19 cellular contexts compared by ENCODE assay signal in genomic region chr13:106651442-106651841, GRCh38.
"Had no signal": no experiment of that assay in that cellular context is flagged by ENCODE, and none has a peak within 500 bp of the region (broad histone marks: within the 10 kb centered on the region; RNA-seq: fewer than 3 reads in every experiment).

No MANE protein-coding gene starts in this region.

- H3K9me3 Mint-ChIP-seq: T-helper 1 cell treated with Interleukin-12 subunit alpha and Interleukin-12 subunit beta and Interleukin-4 antibody, amounts not matched to agents 30 μg/mL and 1 μg/mL, for 36 hours had no signal

- H3K27ac ChIP-seq: brain microvascular endothelial cell, parathyroid adenoma, suprapubic skin, transverse colon had no signal

- H3K36me3 Mint-ChIP-seq: mesothelial cell of epicardium; natural killer cell treated with Interleukin-12 subunit alpha and Interleukin-12 subunit beta and Interleukin-15 and Interleukin-18, amount 100 ng/mL, for 72 hours had no signal

- H3K9me3 ChIP-seq: suprapubic skin, transverse colon had no signal

- H3K27me3 ChIP-seq: brain microvascular endothelial cell, suprapubic skin, transverse colon had no signal

- H3K4me1 ChIP-seq: parathyroid adenoma had no signal

- H3K4me3 ChIP-seq: suprapubic skin, transverse colon had no signal

- DNase-seq: activated CD8-positive, alpha-beta memory T cell treated with anti-CD3 and anti-CD28 coated beads for 24 hours; activated CD8-positive, alpha-beta memory T cell treated with anti-CD3 and anti-CD28 coated beads, Interleukin-2, amount 50 U/mL, for 48 hours; activated effector memory CD4-positive, alpha-beta T cell treated with Interleukin-2 at 50 U/mL for 16 hours; activated naive CD4-positive, alpha-beta T cell treated with anti-CD3 and anti-CD28 coated beads, Interleukin-2, amount 50 U/mL, for 16 hours; activated T-cell treated with anti-CD3 and anti-CD28 coated beads, Interleukin-2, amount 50 U/mL, for 48 hours; aorta; brain microvascular endothelial cell; central memory CD4-positive, alpha-beta T cell; foreskin fibroblast; stimulated activated CD4-positive, alpha-beta T cell treated with anti-CD3 and anti-CD28 coated beads, Interleukin-12 subunit alpha, Interleukin-12 subunit beta, amount 100 ng/mL, for 4 hours; stimulated activated CD4-positive, alpha-beta T cell treated with anti-CD3 and anti-CD28 coated beads, Interleukin-1b, Interleukin-23, amount 100 ng/mL, for 48 hours; stimulated activated CD8-positive, alpha-beta memory T cell treated with anti-CD3 and anti-CD28 coated beads, Interleukin-4, amount 100 ng/mL, for 48 hours; stimulated activated naive CD4-positive, alpha-beta T cell; transverse colon had no signal

- H3K4me3 Mint-ChIP-seq: mesothelial cell of epicardium; natural killer cell treated with Interleukin-12 subunit alpha and Interleukin-12 subunit beta and Interleukin-15 and Interleukin-18, amount 100 ng/mL, for 72 hours; T-helper 1 cell treated with Interleukin-12 subunit alpha and Interleukin-12 subunit beta and Interleukin-4 antibody, amounts not matched to agents 30 μg/mL and 1 μg/mL, for 36 hours had no signal

- H3K79me2 ChIP-seq: parathyroid adenoma had no signal

- ATAC-seq: natural killer cell treated with Interleukin-12 subunit alpha and Interleukin-12 subunit beta and Interleukin-15 and Interleukin-18, amount 100 ng/mL, for 72 hours had no signal

- H2AFZ ChIP-seq: parathyroid adenoma had no signal

- H3K36me3 ChIP-seq: brain microvascular endothelial cell, suprapubic skin, transverse colon had no signal

- H3K27ac Mint-ChIP-seq: mesothelial cell of epicardium; natural killer cell treated with Interleukin-12 subunit alpha and Interleukin-12 subunit beta and Interleukin-15 and Interleukin-18, amount 100 ng/mL, for 72 hours; T-helper 1 cell treated with Interleukin-12 subunit alpha and Interleukin-12 subunit beta and Interleukin-4 antibody, amounts not matched to agents 30 μg/mL and 1 μg/mL, for 36 hours had no signal

- H3K9ac ChIP-seq: parathyroid adenoma had no signal
